In the genomic region with DNA sequence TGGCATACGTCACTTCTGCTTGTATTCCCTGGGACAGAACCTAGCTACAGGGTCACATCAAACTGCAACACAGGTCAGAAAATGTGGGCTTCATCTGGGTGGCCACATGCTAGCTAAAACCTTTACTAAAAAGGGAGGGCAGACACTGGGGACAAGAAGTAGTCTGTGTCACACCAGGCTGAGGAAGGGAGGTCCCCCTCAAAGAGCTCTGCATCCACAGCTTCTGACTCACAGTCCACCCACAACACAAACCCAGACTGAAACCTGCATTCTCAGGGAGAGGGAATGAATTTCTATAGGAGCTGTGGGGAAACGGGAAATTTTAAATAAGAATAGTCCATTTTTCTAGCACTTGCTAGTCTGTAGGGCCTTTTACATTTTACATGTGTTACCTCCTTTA, we compare ENCODE assay signal across 28 cellular contexts. TPM values are rescaled to one million over a fixed set of nuclear protein-coding genes. Genes with fewer than 3 reads are reported as not detected.
"Had no signal": no experiment of that assay in that cellular context is flagged by ENCODE, and none has a peak within 500 bp of the region (broad histone marks: within the 10 kb centered on the region; RNA-seq: fewer than 3 reads in every experiment).

No MANE protein-coding gene starts in this region.

- H3K27me3 ChIP-seq: body of pancreas, testis had no signal

- H3K27ac ChIP-seq: body of pancreas, esophagus muscularis mucosa, left ventricle myocardium inferior, right atrium auricular region, testis had no signal

- DNase-seq: activated CD4-positive, alpha-beta memory T cell treated with anti-CD3 and anti-CD28 coated beads, Interleukin-2, amount 10 ng/mL, durations not matched to agents 7 days and 5 days; activated CD4-positive, alpha-beta T cell treated with anti-CD3 and anti-CD28 coated beads, Interleukin-2, amount 10 ng/mL, durations not matched to agents 7 days and 5 days; activated CD4-positive, CD25-positive, alpha-beta regulatory T cell treated with anti-CD3 and anti-CD28 coated beads, Interleukin-2, amount 50 U/mL, for 72 hours; activated CD8-positive, alpha-beta memory T cell treated with anti-CD3 and anti-CD28 coated beads, Interleukin-2, amount 50 U/mL, for 48 hours; activated naive CD8-positive, alpha-beta T cell treated with anti-CD3 and anti-CD28 coated beads, Interleukin-2, amount 50 U/mL, for 24 hours; activated T-cell treated with anti-CD3 and anti-CD28 coated beads, Interleukin-2, amount 50 U/mL, for 24 hours; body of pancreas; dermis blood vessel endothelial cell; effector CD4-positive, alpha-beta T cell; kidney glomerular epithelial cell; left ventricle myocardium inferior; mesendoderm; mucosa of descending colon; stimulated activated CD4-positive, alpha-beta T cell treated with anti-CD3 and anti-CD28 coated beads, Interleukin-2, amount 100 ng/mL, for 48 hours; stimulated activated naive CD8-positive, alpha-beta T cell treated with anti-CD3 and anti-CD28 coated beads, Interleukin-15, Interleukin-2, amounts not matched to agents 100 U/mL and 50 U/mL, for 24 hours; T-helper 9 cell; testis; trophoblast cell had no signal

- ATAC-seq: activated naive CD8-positive, alpha-beta T cell treated with anti-CD3 and anti-CD28 coated beads, Interleukin-2, amount 50 U/mL, for 24 hours; activated T-helper 17 cell treated with anti-CD3 and anti-CD28 coated beads, Interleukin-2, amount 50 U/mL, for 72 hours; body of pancreas; mucosa of descending colon; stimulated activated naive CD8-positive, alpha-beta T cell treated with anti-CD3 and anti-CD28 coated beads, Interleukin-15, Interleukin-2, amounts not matched to agents 100 U/mL and 50 U/mL, for 24 hours had no signal

- H3K9me3 ChIP-seq: body of pancreas, esophagus muscularis mucosa, left ventricle myocardium inferior, mucosa of descending colon, right atrium auricular region, testis had no signal

- H3K36me3 ChIP-seq: esophagus muscularis mucosa, left ventricle myocardium inferior, right atrium auricular region had no signal

- H3K4me1 ChIP-seq: body of pancreas, esophagus muscularis mucosa, left ventricle myocardium inferior, right atrium auricular region, testis had no signal

- H3K4me3 Mint-ChIP-seq: activated CD4-positive, alpha-beta memory T cell treated with anti-CD3 and anti-CD28 coated beads, Interleukin-2, amount 10 ng/mL, durations not matched to agents 7 days and 5 days; activated CD4-positive, alpha-beta T cell treated with anti-CD3 and anti-CD28 coated beads, Interleukin-2, amount 10 ng/mL, durations not matched to agents 7 days and 5 days; activated naive CD4-positive, alpha-beta T cell treated with anti-CD3 and anti-CD28 coated beads, Interleukin-2, amount 50 U/mL, for 24 hours; activated naive CD8-positive, alpha-beta T cell treated with anti-CD3 and anti-CD28 coated beads, Interleukin-2, amount 50 U/mL, for 24 hours; activated T-cell treated with anti-CD3 and anti-CD28 coated beads, Interleukin-2, amount 50 U/mL, for 24 hours; activated T-helper 17 cell treated with anti-CD3 and anti-CD28 coated beads, Interleukin-2, amount 50 U/mL, for 72 hours; natural killer cell treated with Interleukin-12 subunit alpha and Interleukin-12 subunit beta and Interleukin-15 and Interleukin-18, amount 100 ng/mL, for 72 hours had no signal

- H3K9me3 Mint-ChIP-seq: activated CD4-positive, alpha-beta memory T cell treated with anti-CD3 and anti-CD28 coated beads, Interleukin-2, amount 10 ng/mL, durations not matched to agents 7 days and 5 days; activated CD4-positive, alpha-beta T cell treated with anti-CD3 and anti-CD28 coated beads, Interleukin-2, amount 10 ng/mL, durations not matched to agents 7 days and 5 days; activated naive CD4-positive, alpha-beta T cell treated with anti-CD3 and anti-CD28 coated beads, Interleukin-2, amount 50 U/mL, for 24 hours; activated naive CD8-positive, alpha-beta T cell treated with anti-CD3 and anti-CD28 coated beads, Interleukin-2, amount 50 U/mL, for 24 hours; activated T-cell treated with anti-CD3 and anti-CD28 coated beads, Interleukin-2, amount 50 U/mL, for 24 hours; activated T-helper 17 cell treated with anti-CD3 and anti-CD28 coated beads, Interleukin-2, amount 50 U/mL, for 72 hours; natural killer cell treated with Interleukin-12 subunit alpha and Interleukin-12 subunit beta and Interleukin-15 and Interleukin-18, amount 100 ng/mL, for 72 hours had no signal

- H3K27ac Mint-ChIP-seq: activated CD4-positive, alpha-beta memory T cell treated with anti-CD3 and anti-CD28 coated beads, Interleukin-2, amount 10 ng/mL, durations not matched to agents 7 days and 5 days; activated CD4-positive, alpha-beta T cell treated with anti-CD3 and anti-CD28 coated beads, Interleukin-2, amount 10 ng/mL, durations not matched to agents 7 days and 5 days; activated naive CD4-positive, alpha-beta T cell treated with anti-CD3 and anti-CD28 coated beads, Interleukin-2, amount 50 U/mL, for 24 hours; activated naive CD8-positive, alpha-beta T cell treated with anti-CD3 and anti-CD28 coated beads, Interleukin-2, amount 50 U/mL, for 24 hours; activated T-cell treated with anti-CD3 and anti-CD28 coated beads, Interleukin-2, amount 50 U/mL, for 24 hours; activated T-helper 17 cell treated with anti-CD3 and anti-CD28 coated beads, Interleukin-2, amount 50 U/mL, for 72 hours; natural killer cell treated with Interleukin-12 subunit alpha and Interleukin-12 subunit beta and Interleukin-15 and Interleukin-18, amount 100 ng/mL, for 72 hours had no signal

- H3K36me3 Mint-ChIP-seq: activated naive CD4-positive, alpha-beta T cell treated with anti-CD3 and anti-CD28 coated beads, Interleukin-2, amount 50 U/mL, for 24 hours had no signal

- H3K4me3 ChIP-seq: body of pancreas, esophagus muscularis mucosa, left ventricle myocardium inferior, lung, mucosa of descending colon, right atrium auricular region, testis had no signal

RNA-seq across cellular contexts. Expression of a gene that starts 16.2 kb away (rescaled TPM):
- total RNA-seq: activated CD4-positive, alpha-beta memory T cell treated with anti-CD3 and anti-CD28 coated beads, Interleukin-2, amount 10 ng/mL, durations not matched to agents 7 days and 5 days; activated CD4-positive, alpha-beta T cell treated with anti-CD3 and anti-CD28 coated beads, Interleukin-2, amount 10 ng/mL, durations not matched to agents 7 days and 5 days; activated T-helper 17 cell treated with anti-CD3 and anti-CD28 coated beads, Interleukin-2, amount 50 U/mL, for 72 hours; body of pancreas; dermis blood vessel endothelial cell; esophagus muscularis mucosa; left ventricle myocardium inferior; mucosa of descending colon; myocyte; natural killer cell treated with Interleukin-12 subunit alpha and Interleukin-12 subunit beta and Interleukin-15 and Interleukin-18, amount 100 ng/mL, for 72 hours; omental fat pad; pulmonary artery endothelial cell; right atrium auricular region; T-helper 1 cell treated with Interleukin-12 subunit alpha and Interleukin-12 subunit beta and Interleukin-4 antibody, amounts not matched to agents 30 ng/mL and 1 ng/mL, for 36 hours; testis had no signal

RNA-seq across cellular contexts. Expression of a gene that starts 28.0 kb away (rescaled TPM):
- total RNA-seq: activated CD4-positive, alpha-beta memory T cell treated with anti-CD3 and anti-CD28 coated beads, Interleukin-2, amount 10 ng/mL, durations not matched to agents 7 days and 5 days; activated CD4-positive, alpha-beta T cell treated with anti-CD3 and anti-CD28 coated beads, Interleukin-2, amount 10 ng/mL, durations not matched to agents 7 days and 5 days; activated T-helper 17 cell treated with anti-CD3 and anti-CD28 coated beads, Interleukin-2, amount 50 U/mL, for 72 hours; body of pancreas; dermis blood vessel endothelial cell; esophagus muscularis mucosa; mucosa of descending colon; myocyte; omental fat pad; pulmonary artery endothelial cell; right atrium auricular region; T-helper 1 cell treated with Interleukin-12 subunit alpha and Interleukin-12 subunit beta and Interleukin-4 antibody, amounts not matched to agents 30 ng/mL and 1 ng/mL, for 36 hours had no signal
